14 cellular contexts compared by ENCODE assay signal in genomic region chr9:95021166-95021886, GRCh38.
A peak's percentile ranks its signal among the peaks of the same experiment; 100 is the strongest.
DNase-seq lines count a peak whose midpoint lies in the region; ATAC-seq, FAIRE-seq and TF ChIP-seq lines count a peak whose summit lies in the region.
"Had no signal": no experiment of that assay in that cellular context is flagged by ENCODE, and none has a peak within 500 bp of the region (broad histone marks: within the 10 kb centered on the region; RNA-seq: fewer than 3 reads in every experiment).

No MANE protein-coding gene starts in this region.

- no peak overlapping the region for H3K4ac ChIP-seq in IMR-90 (ENCODE audit: low read depth, low read length)

- CTCF ChIA-PET in IMR-90 (lab: Yijun Ruan, JAX) = no interaction called here

- H2AK9ac ChIP-seq in IMR-90 (replicated peaks; ENCODE audit: low read depth, low read length, poor library complexity) = no peak overlapping the region

- dilution Hi-C loops in IMR-90 (cut with HindIII; ENCODE audit: low sequenced_read_pairs, unreplicated experiment) = no loop called here

- peak overlapping the region; percentile 25 for H2BK5ac ChIP-seq in IMR-90 (ENCODE audit: low read depth, low read length, poor library complexity, severe bottlenecking)

- H3K36me3 Mint-ChIP-seq in activated T-helper 17 cell treated with anti-CD3 and anti-CD28 coated beads, Interleukin-2, amount 50 U/mL, for 72 hours (ENCODE audit: low read depth) = peaks cover 10% of the 10 kb centered on the region
- H3K36me3 Mint-ChIP-seq in endodermal cell (ENCODE audit: low read depth) = peaks cover 9% of the 10 kb centered on the region

- H2BK15ac ChIP-seq in IMR-90 (ENCODE audit: low read depth, low read length) = 0 out of 3 replicates have a peak overlapping the region, but pooled peaks have one; percentile 13

- H3K14ac ChIP-seq in IMR-90 (replicated peaks; ENCODE audit: low read depth, low read length) = no peak overlapping the region

- H3K9me3 Mint-ChIP-seq in activated T-helper 17 cell treated with anti-CD3 and anti-CD28 coated beads, Interleukin-2, amount 50 U/mL, for 72 hours = no peaks in the 10 kb centered on the region
- no peaks in the 10 kb centered on the region for H3K9me3 Mint-ChIP-seq in endodermal cell
- H3K9me3 Mint-ChIP-seq: neural crest cell had no signal

- DNase-seq in IMR-90 (no peak), bronchial epithelial cell (ENCODE audit: low read depth) (peak; percentile 75), substantia nigra (lab: John Stamatoyannopoulos, UW) (no peak), NCI-H2196 (lab: John Stamatoyannopoulos, UW; ENCODE audit: unreplicated experiment) (no peak), A172 (ENCODE audit: low spot score) (no peak), endodermal cell (no peak)
- DNase-seq: activated effector memory CD4-positive, alpha-beta T cell treated with anti-CD3 and anti-CD28 coated beads, Interleukin-2, amount 50 U/mL, for 16 hours; brain microvascular endothelial cell; left colon; NCI-H2081; upper lobe of left lung had no signal

- 96% methylated on average over 5 of the region's 7 CpGs; no CpG with 5 or more reads in 1 of the 2 experiments for whole genome bisulfite sequencing in IMR-90 (ENCODE audit: extremely low coverage in 2 of 2, insufficient read length in 1 of 2), 2 experiments
- WGBS in endodermal cell (ENCODE audit: insufficient coverage in 1 of 2, insufficient read length in 1 of 2), 2 experiments = 90 to 97% methylated on average over 2 to 7 of the region's 7 CpGs

- POLR2A ChIA-PET in IMR-90 (lab: Charles Lee; ENCODE audit: unreplicated experiment) = interaction anchor here (0.6 to 0.7 kb wide), 2 partner anchors 10 to 249 kb away, joined by 3 to 6 read pairs; no protein-coding TSS in a partner anchor

- peaks cover 39% of the 10 kb centered on the region for H3K9me1 ChIP-seq in IMR-90 (ENCODE audit: insufficient read depth, low read length)

- no peak overlapping the region for H3K4me2 ChIP-seq in IMR-90 (ENCODE audit: low read depth, low read length)

- intact Hi-C loops in IMR-90 (cut with micrococcal nuclease) = no loop called here

- no peak overlapping the region; the same call in 1 of the 2 replicates for H3K56ac ChIP-seq in IMR-90 (ENCODE audit: extremely low read depth, insufficient read depth, low read length)

- no peak for TF ChIP-seq POLR2A in IMR-90 (IDR thresholded peaks at IDR 0.05; ENCODE audit: low read depth, low read length)

- 0 out of 4 replicates have a peak overlapping the region, but pooled peaks of 1 of the 2 experiments have one; percentile 17 for H4K8ac ChIP-seq in IMR-90 (ENCODE audit: low read depth in 2 of 2, low read length in 2 of 2)

- no peak overlapping the region for H3K4me3 ChIP-seq in IMR-90 (ENCODE audit: insufficient read depth, low read depth, low read length)
- H3K4me3 ChIP-seq in bronchial epithelial cell (ENCODE audit: low read depth, low read length) = no peak overlapping the region
- H3K4me3 ChIP-seq in muscle layer of colon (ENCODE audit: low read depth in 1 of 2, low read length in 2 of 2) = peak overlapping the region in 1 of 2 donors; percentile 21
- no peak overlapping the region for H3K4me3 ChIP-seq in endodermal cell (ENCODE audit: low read length)
- H3K4me3 ChIP-seq: upper lobe of left lung had no signal

- TF ChIP-seq CTCF in IMR-90 (conservative IDR thresholded peaks at IDR 0.05; ENCODE audit: low read depth, low read length) (no peak), bronchial epithelial cell (IDR thresholded peaks at IDR 0.05; ENCODE audit: insufficient read depth, low read length, severe bottlenecking) (no peak), endodermal cell (conservative IDR thresholded peaks at IDR 0.05) (no peak)

- H3K4me1 Mint-ChIP-seq in activated T-helper 17 cell treated with anti-CD3 and anti-CD28 coated beads, Interleukin-2, amount 50 U/mL, for 72 hours = no peaks in the 10 kb centered on the region
- peaks cover 2% of the 10 kb centered on the region for H3K4me1 Mint-ChIP-seq in endodermal cell

- H3K9me3 ChIP-seq in IMR-90 (ENCODE audit: control insufficient read depth, insufficient read depth, low read length) (no peaks in the 10 kb centered on the region), muscle layer of colon (ENCODE audit: low read length) (no peaks in the 10 kb centered on the region), endodermal cell (ENCODE audit: control insufficient read depth, low read length) (no peaks in the 10 kb centered on the region)
- H3K9me3 ChIP-seq: upper lobe of left lung had no signal

- no TSS peak for BruUV-seq in IMR-90 (replicated peaks; lab: Mats Ljungman, UMichigan)

- no peak overlapping the region for H2AFZ ChIP-seq in IMR-90 (replicated peaks; ENCODE audit: low read length, poor library complexity)

- no peak overlapping the region for H3K4me3 Mint-ChIP-seq in activated T-helper 17 cell treated with anti-CD3 and anti-CD28 coated beads, Interleukin-2, amount 50 U/mL, for 72 hours
- no peak overlapping the region for H3K4me3 Mint-ChIP-seq in endodermal cell
- H3K4me3 Mint-ChIP-seq: neural crest cell had no signal

- H3K27ac ChIP-seq in IMR-90 (ENCODE audit: insufficient read depth, low read length) (peak overlapping the region; percentile 1; the same call in 1 of the 2 replicates), muscle layer of colon (ENCODE audit: low read depth, low read length) (peak overlapping the region; percentile 45), substantia nigra (ENCODE audit: low read depth, low read length, poor library complexity, severe bottlenecking) (peak overlapping the region; percentile 68), endodermal cell (ENCODE audit: low read depth, low read length) (no peak overlapping the region)
- H3K27ac ChIP-seq: brain microvascular endothelial cell had no signal

- peaks cover 38% of the 10 kb centered on the region for H4K20me1 ChIP-seq in IMR-90 (ENCODE audit: insufficient read depth, low read length)

- H4K91ac ChIP-seq in IMR-90 (ENCODE audit: insufficient read depth, low read depth, low read length) = no peak overlapping the region

- H3K4me1 ChIP-seq in IMR-90 (ENCODE audit: control insufficient read depth, insufficient read depth, low read length) (peaks cover 39% of the 10 kb centered on the region), muscle layer of colon (ENCODE audit: insufficient read depth, low read length) (peaks cover 95% of the 10 kb centered on the region), endodermal cell (ENCODE audit: control insufficient read depth, insufficient read depth, low read length) (peaks cover 2% of the 10 kb centered on the region)

- H2AK5ac ChIP-seq in IMR-90 (ENCODE audit: low read depth, low read length) = peak overlapping the region; percentile 52; the same call in 1 of the 2 replicates

- FAIRE-seq in bronchial epithelial cell (lab: Jason Lieb, UNC) = no peak

- no peak overlapping the region for H3K27ac Mint-ChIP-seq in activated T-helper 17 cell treated with anti-CD3 and anti-CD28 coated beads, Interleukin-2, amount 50 U/mL, for 72 hours
- H3K27ac Mint-ChIP-seq in endodermal cell = no peak overlapping the region

- H3K27me3 ChIP-seq in IMR-90 (ENCODE audit: control insufficient read depth, insufficient read depth, low read length) (no peaks in the 10 kb centered on the region), bronchial epithelial cell (ENCODE audit: control insufficient read depth, insufficient read depth, low read length) (no peaks in the 10 kb centered on the region), muscle layer of colon (ENCODE audit: control insufficient read depth in 1 of 2, insufficient read depth in 2 of 2, low read length in 2 of 2) (no peaks in the 10 kb centered on the region), endodermal cell (ENCODE audit: control insufficient read depth, insufficient read depth, low read length, poor library complexity, severe bottlenecking) (no peaks in the 10 kb centered on the region)
- H3K27me3 ChIP-seq: brain microvascular endothelial cell, upper lobe of left lung had no signal

- H3K36me3 ChIP-seq in IMR-90 (ENCODE audit: control insufficient read depth, insufficient read depth, low read length) (peaks cover 26% of the 10 kb centered on the region), bronchial epithelial cell (ENCODE audit: control insufficient read depth, insufficient read depth, low read length) (peaks cover 13% of the 10 kb centered on the region), muscle layer of colon (ENCODE audit: insufficient read depth, low read length) (peaks cover 43% of the 10 kb centered on the region), endodermal cell (ENCODE audit: control insufficient read depth, insufficient read depth, low read length) (no peaks in the 10 kb centered on the region)

- peaks cover 29 to 84% of the 10 kb centered on the region in 2 experiments for H3K79me1 ChIP-seq in IMR-90 (ENCODE audit: low read depth in 1 of 2, low read length in 2 of 2)

- H3K23ac ChIP-seq in IMR-90 (ENCODE audit: low read depth, low read length) = no peak overlapping the region

- H3K18ac ChIP-seq in IMR-90 (ENCODE audit: low read depth, low read length) = no peak overlapping the region

- H3K9ac ChIP-seq in IMR-90 (ENCODE audit: low read depth, low read length) (no peak overlapping the region), muscle layer of colon (ENCODE audit: low read length) (no peak overlapping the region), endodermal cell (ENCODE audit: extremely low read depth, low read length, poor library complexity, severe bottlenecking) (no peak overlapping the region)

- no peak overlapping the region; the same call in 1 of the 2 replicates for H2BK120ac ChIP-seq in IMR-90 (ENCODE audit: low read depth, low read length)

- no peaks in the 10 kb centered on the region for H3K27me3 Mint-ChIP-seq in activated T-helper 17 cell treated with anti-CD3 and anti-CD28 coated beads, Interleukin-2, amount 50 U/mL, for 72 hours
- H3K27me3 Mint-ChIP-seq in endodermal cell (ENCODE audit: insufficient read depth) = no peaks in the 10 kb centered on the region

- in situ Hi-C loops in IMR-90 (cut with MboI; ENCODE audit: low sequenced_read_pairs) = loop anchor here (10.0 kb wide), 1 partner anchor 237 kb away; no protein-coding TSS in a partner anchor

- H2BK20ac ChIP-seq in IMR-90 (ENCODE audit: low read depth, low read length) = 0 out of 2 replicates have a peak overlapping the region, but pooled peaks have one; percentile 16

- no peak for ATAC-seq in IMR-90 (ENCODE audit: low read depth)
- ATAC-seq in activated T-helper 17 cell treated with anti-CD3 and anti-CD28 coated beads, Interleukin-2, amount 50 U/mL, for 72 hours (replicated peaks) = no peak
- ATAC-seq: left colon had no signal

- H4K5ac ChIP-seq in IMR-90 (ENCODE audit: low read depth, low read length) = peak overlapping the region; percentile 12; the same call in 1 of the 2 replicates

- no peak for TF ChIP-seq RAD21 in IMR-90 (IDR thresholded peaks at IDR 0.05; ENCODE audit: low read length)

TF ChIP-seq in IMR-90, 13 proteins besides CTCF, POLR2A, EP300 and RAD21 (continues in another document):
- TF ChIP-seq MAZ (IDR thresholded peaks at IDR 0.05; ENCODE audit: borderline replicate concordance, low read depth, low read length) (no peak), MAFK (IDR thresholded peaks at IDR 0.05; ENCODE audit: low read depth, low read length) (no peak), CEBPB (IDR thresholded peaks at IDR 0.05; ENCODE audit: low read depth, low read length) (no peak)
